In genomic region chrX:48694776-48695523, GRCh38 we compare ENCODE assay signal across 12 cellular contexts. TPM values are rescaled to one million over a fixed set of nuclear protein-coding genes. Genes with fewer than 3 reads are reported as not detected.
DNase-seq lines count a peak whose midpoint lies in the region; ATAC-seq, FAIRE-seq and TF ChIP-seq lines count a peak whose summit lies in the region.
"Had no signal": no experiment of that assay in that cellular context is flagged by ENCODE, and none has a peak within 500 bp of the region (broad histone marks: within the 10 kb centered on the region; RNA-seq: fewer than 3 reads in every experiment).

No MANE protein-coding gene starts in this region.

- intact Hi-C loops in PC-9 (cut with micrococcal nuclease; ENCODE audit: unreplicated experiment) (no loop called here), endothelial cell of umbilical vein (cut with micrococcal nuclease) (no loop called here), sigmoid colon (cut with DNase I) (loop anchor here (5.0 to 10.0 kb wide), 2 partner anchors 107 to 260 kb away; partner anchors contain the start of genes HDAC6 and OTUD5)

- H3K9me3 Mint-ChIP-seq in activated T-cell treated with anti-CD3 and anti-CD28 coated beads, Interleukin-2, amount 50 U/mL, for 4 hours: no peaks in the 10 kb centered on the region

- FAIRE-seq in endothelial cell of umbilical vein (lab: Jason Lieb, UNC): no peak

- no peaks in the 10 kb centered on the region for H3K9me1 ChIP-seq in endothelial cell of umbilical vein (replicated peaks; ENCODE audit: control insufficient read depth, extremely low read depth, insufficient read depth, low read length)

- no peak overlapping the region for H2AFZ ChIP-seq in PC-9
- H2AFZ ChIP-seq in endothelial cell of umbilical vein (ENCODE audit: low read depth, low read length): peak overlapping the region; percentile 54

- H3K36me3 ChIP-seq in PC-9 (ENCODE audit: low read depth) (no peaks in the 10 kb centered on the region), endothelial cell of umbilical vein (ENCODE audit: control insufficient read depth in 2 of 2, extremely low read depth in 1 of 2, insufficient read depth in 2 of 2, low read length in 2 of 2) (no peaks in the 10 kb centered on the region), skeletal muscle tissue (ENCODE audit: control insufficient read depth in 3 of 3, insufficient read depth in 3 of 3, low read length in 3 of 3) (peaks cover 0 to 3% (median 0%) of the 10 kb centered on the region in 3 donors), sigmoid colon (peaks cover 0 to 5% (median 0%) of the 10 kb centered on the region in 4 donors)
- H3K36me3 ChIP-seq: left lung had no signal

- no peaks in the 10 kb centered on the region for H3F3A ChIP-seq in PC-9 (ENCODE audit: insufficient read depth, low read depth)

- no TSS peak for BruUV-seq in PC-9 (replicated peaks; lab: Mats Ljungman, UMichigan)
- BruUV-seq in endothelial cell of umbilical vein (replicated peaks; lab: Mats Ljungman, UMichigan): no TSS peak

- TF ChIP-seq CTCF in PC-9 (conservative IDR thresholded peaks at IDR 0.05): no peak
- TF ChIP-seq CTCF in endothelial cell of umbilical vein (IDR thresholded peaks at IDR 0.05; ENCODE audit: extremely low read depth in 1 of 2, insufficient read depth in 1 of 2, low read depth in 1 of 2, low read length in 2 of 2): no peak
- TF ChIP-seq CTCF in sigmoid colon (IDR thresholded peaks at IDR 0.05): no peak

- H3K9me2 ChIP-seq in PC-9 (ENCODE audit: insufficient read depth): no peaks in the 10 kb centered on the region

- H3K4me3 ChIP-seq in PC-9 (no peak overlapping the region), endothelial cell of umbilical vein (replicated peaks in 1 of 3; ENCODE audit: insufficient read depth in 1 of 3, low read depth in 1 of 3, low read length in 3 of 3) (no peak overlapping the region), skeletal muscle tissue (ENCODE audit: low read length in 3 of 3) (peak overlapping the region in 2 of 3 donors; percentile 76 to 88), sigmoid colon (no peak overlapping the region)

- H3K27ac ChIP-seq in PC-9: no peak overlapping the region
- H3K27ac ChIP-seq in endothelial cell of umbilical vein (ENCODE audit: insufficient read depth, low read depth, low read length): no peak overlapping the region
- peak overlapping the region; percentile 92 for H3K27ac ChIP-seq in skeletal muscle tissue (ENCODE audit: low read depth, low read length)
- H3K27ac ChIP-seq in sigmoid colon: peak overlapping the region in 1 of 4 donors; percentile 89

- H4K20me1 ChIP-seq in PC-9 (ENCODE audit: insufficient read depth) (no peaks in the 10 kb centered on the region), endothelial cell of umbilical vein (replicated peaks; ENCODE audit: control insufficient read depth, extremely low read depth, insufficient read depth, low read length) (no peaks in the 10 kb centered on the region)

- H3K4me1 ChIP-seq in PC-9 (replicated peaks; ENCODE audit: insufficient read depth) (no peaks in the 10 kb centered on the region), endothelial cell of umbilical vein (ENCODE audit: control insufficient read depth, extremely low read depth, insufficient read depth, low read length) (peaks cover 5% of the 10 kb centered on the region), skeletal muscle tissue (ENCODE audit: control insufficient read depth in 3 of 3, insufficient read depth in 3 of 3, low read length in 3 of 3) (peaks cover 10 to 16% (median 15%) of the 10 kb centered on the region in 3 donors), sigmoid colon (peaks cover 0 to 14% (median 12%) of the 10 kb centered on the region in 4 donors)
- H3K4me1 ChIP-seq: left lung had no signal

- H3K27me3 ChIP-seq in PC-9 (ENCODE audit: insufficient read depth, low read depth) (no peaks in the 10 kb centered on the region), endothelial cell of umbilical vein (ENCODE audit: control insufficient read depth in 2 of 2, insufficient read depth in 2 of 2, low read length in 2 of 2) (no peaks in the 10 kb centered on the region), skeletal muscle tissue (ENCODE audit: control insufficient read depth in 3 of 3, insufficient read depth in 3 of 3, low read length in 3 of 3) (peaks cover 0 to 4% (median 0%) of the 10 kb centered on the region in 3 donors), sigmoid colon (no peaks in the 10 kb centered on the region)

- peaks cover 7% of the 10 kb centered on the region; the same call in 1 of the 2 replicates for H3K79me2 ChIP-seq in PC-9 (ENCODE audit: low read depth)
- H3K79me2 ChIP-seq in endothelial cell of umbilical vein (ENCODE audit: control insufficient read depth, insufficient read depth, low read length): peaks cover 18% of the 10 kb centered on the region

- dilution Hi-C loops in endothelial cell of umbilical vein (cut with MboI; ENCODE audit: extremely low pct_ligation_motif_present, low sequenced_read_pairs): no loop called here

- 41 to 48% methylated on average over 14 of the region's 14 CpGs for WGBS in sigmoid colon, 2 donors

- no peak for ATAC-seq in activated T-cell treated with anti-CD3 and anti-CD28 coated beads, Interleukin-2, amount 50 U/mL, for 4 hours
- ATAC-seq in HG03378 (IDR thresholded peaks at IDR 0.05; ENCODE audit: unreplicated experiment): no peak

- H3K4me2 ChIP-seq in PC-9: peak overlapping the region; percentile 69; the same call in 1 of the 2 replicates
- H3K4me2 ChIP-seq in endothelial cell of umbilical vein (ENCODE audit: insufficient read depth, low read length): no peak overlapping the region

- CTCF ChIA-PET in PC-9 (lab: Charles Lee) (no interaction called here), endothelial cell of umbilical vein (lab: Charles Lee) (interaction anchor here (1.5 kb wide), 1 partner anchor 47 kb away, joined by 5 read pairs; no protein-coding TSS in a partner anchor)

- H3K36me3 Mint-ChIP-seq in activated T-cell treated with anti-CD3 and anti-CD28 coated beads, Interleukin-2, amount 50 U/mL, for 4 hours (ENCODE audit: insufficient read depth): peaks cover 9% of the 10 kb centered on the region

- DNase-seq in activated T-cell treated with anti-CD3 and anti-CD28 coated beads, Interleukin-2, amount 50 U/mL, for 4 hours: no peak
- DNase-seq in activated T-cell treated with anti-CD3 and anti-CD28 coated beads for 4 hours: no peak
- DNase-seq in PC-9: no peak
- DNase-seq in endothelial cell of umbilical vein (ENCODE audit: low read depth, low spot score): no peak
- DNase-seq in H4 (ENCODE audit: low spot score): no peak
- DNase-seq in sigmoid colon: no peak
- DNase-seq: AML-193, left lung, NCI-H2081, T1000 had no signal

- H3K4me1 Mint-ChIP-seq in activated T-cell treated with anti-CD3 and anti-CD28 coated beads, Interleukin-2, amount 50 U/mL, for 4 hours (ENCODE audit: low read depth): peaks cover 26% of the 10 kb centered on the region

- no peak for TF ChIP-seq POLR2A in endothelial cell of umbilical vein (IDR thresholded peaks at IDR 0.05; ENCODE audit: low read depth, low read length)
- TF ChIP-seq POLR2A in sigmoid colon (IDR thresholded peaks at IDR 0.05): no peak

- peak overlapping the region; percentile 88 for H3K4me3 Mint-ChIP-seq in activated T-cell treated with anti-CD3 and anti-CD28 coated beads, Interleukin-2, amount 50 U/mL, for 4 hours

- TF ChIP-seq EP300 in sigmoid colon (IDR thresholded peaks at IDR 0.05): no peak

- POLR2A ChIA-PET in PC-9 (lab: Charles Lee; ENCODE audit: unreplicated experiment) (no interaction called here), endothelial cell of umbilical vein (lab: Charles Lee) (no interaction called here)

- H3K9me3 ChIP-seq in PC-9 (ENCODE audit: insufficient read depth, low read depth) (no peaks in the 10 kb centered on the region), endothelial cell of umbilical vein (replicated peaks; ENCODE audit: control insufficient read depth, insufficient read depth, low read length) (no peaks in the 10 kb centered on the region), skeletal muscle tissue (ENCODE audit: control insufficient read depth in 3 of 3, low read length in 3 of 3) (no peaks in the 10 kb centered on the region), sigmoid colon (no peaks in the 10 kb centered on the region)
- H3K9me3 ChIP-seq: left lung had no signal

- H3K9ac ChIP-seq in endothelial cell of umbilical vein (replicated peaks; ENCODE audit: extremely low read depth, insufficient read depth, low read length) (no peak overlapping the region), skeletal muscle tissue (ENCODE audit: low read depth in 1 of 3, low read length in 3 of 3) (peak overlapping the region; percentile 87 to 91 (median 90))

- H3K27me3 Mint-ChIP-seq in activated T-cell treated with anti-CD3 and anti-CD28 coated beads, Interleukin-2, amount 50 U/mL, for 4 hours (ENCODE audit: low read depth): no peaks in the 10 kb centered on the region

RNA-seq across cellular contexts. Expression of gene SUV39H1, which starts 1.6 kb away (rescaled TPM):
- total RNA-seq in activated T-cell treated with anti-CD3 and anti-CD28 coated beads, Interleukin-2, amount 50 U/mL, for 4 hours: 10 to 100 TPM; 21.2 to 25.5 (median 23.2) TPM
- 10.5 and 11.7 TPM in 2 replicates for total RNA-seq in PC-9 (2021)
- total RNA-seq in endothelial cell of umbilical vein: 18.2 and 20.0 TPM in 2 replicates
- polyA plus RNA-seq in endothelial cell of umbilical vein: 19.0 and 22.0 TPM in 2 replicates
- 12.9 and 13.6 TPM in 2 replicates for polyA plus RNA-seq in endothelial cell of umbilical vein (2011; cell fraction: cytosol; rRNA removed)
- polyA plus RNA-seq in endothelial cell of umbilical vein (2011; cell fraction: nucleus; rRNA removed): 13.3 and 20.0 TPM in 2 replicates
- polyA plus RNA-seq in endothelial cell of umbilical vein (2012): 7.7 and 13.0 TPM in 2 replicates
- 13.5 and 14.9 TPM in 2 replicates for polyA minus RNA-seq in endothelial cell of umbilical vein
- polyA minus RNA-seq in endothelial cell of umbilical vein (2011; cell fraction: cytosol; rRNA and poly(A)+ RNA removed): 38.1 TPM
- 8.8 and 9.0 TPM in 2 replicates for polyA minus RNA-seq in endothelial cell of umbilical vein (2011; cell fraction: nucleus; rRNA and poly(A)+ RNA removed)
- total RNA-seq in skeletal muscle tissue: 2.6 TPM
- total RNA-seq in H4 (2014; rRNA removed; shearing (Covaris generic)): 11.8 and 13.6 TPM in 2 replicates
- 1 to 10 TPM; 3.0 to 4.6 (median 3.7) TPM for total RNA-seq in sigmoid colon
- 1 to 10 TPM; 1.8 to 8.5 (median 2.8) TPM for polyA plus RNA-seq in sigmoid colon

RNA-seq across cellular contexts. Expression of gene WAS, which starts 11.4 kb away (rescaled TPM):
- total RNA-seq in activated T-cell treated with anti-CD3 and anti-CD28 coated beads, Interleukin-2, amount 50 U/mL, for 4 hours: 10 to 100 TPM; 83.3 to 86.5 (median 86.2) TPM
- total RNA-seq in PC-9 (2021): 0.22 TPM in 1 of 2 replicates, not detected in the other
- total RNA-seq in endothelial cell of umbilical vein: 0.73 TPM in 1 of 2 replicates, not detected in the other
- polyA plus RNA-seq in endothelial cell of umbilical vein: not detected in 2 replicates
- polyA plus RNA-seq in endothelial cell of umbilical vein (2011; cell fraction: cytosol; rRNA removed): 0.07 and 0.08 TPM in 2 replicates
- 0.63 and 0.66 TPM in 2 replicates for polyA plus RNA-seq in endothelial cell of umbilical vein (2011; cell fraction: nucleus; rRNA removed)
- polyA plus RNA-seq in endothelial cell of umbilical vein (2012): 0.11 and 0.28 TPM in 2 replicates
- polyA minus RNA-seq in endothelial cell of umbilical vein: 0.46 and 0.47 TPM in 2 replicates
- not detected for polyA minus RNA-seq in endothelial cell of umbilical vein (2011; cell fraction: cytosol; rRNA and poly(A)+ RNA removed)
- polyA minus RNA-seq in endothelial cell of umbilical vein (2011; cell fraction: nucleus; rRNA and poly(A)+ RNA removed): not detected in 2 replicates
- 1.0 TPM for total RNA-seq in skeletal muscle tissue
- 0.10 and 0.16 TPM in 2 replicates for total RNA-seq in H4 (2014; rRNA removed; shearing (Covaris generic))
- 1 to 10 TPM; 3.0 to 6.1 (median 4.7) TPM for total RNA-seq in sigmoid colon
- 10 to 100 TPM in 1 of 3 donors, 1 to 10 TPM in 2; 3.0 to 23.5 (median 3.7) TPM for polyA plus RNA-seq in sigmoid colon

Comparison
In these comparisons a context has a peak if more than half of its experiments do, and no peak if none do; other contexts are left out.
1. H3K4me3 ChIP-seq: peak in skeletal muscle tissue (2 of 3); none in PC-9 (single experiment), endothelial cell of umbilical vein (0 of 3) and sigmoid colon (0 of 4).
2. RNA of gene WAS, which starts 11.4 kb away (total RNA-seq): 83.3 to 86.5 TPM in activated T-cell treated with anti-CD3 and anti-CD28 coated beads, Interleukin-2, amount 50 U/mL, for 4 hours; 3.0 to 6.1 TPM in sigmoid colon, 1.0 TPM in skeletal muscle tissue (single experiment), 0.73 TPM in endothelial cell of umbilical vein, 0.22 TPM in PC-9 and 0.10 to 0.16 TPM in H4; every median in the first group is over 10 times any median in the second.